Comparison of ENCODE assay signal across 29 cellular contexts in the genomic region with DNA sequence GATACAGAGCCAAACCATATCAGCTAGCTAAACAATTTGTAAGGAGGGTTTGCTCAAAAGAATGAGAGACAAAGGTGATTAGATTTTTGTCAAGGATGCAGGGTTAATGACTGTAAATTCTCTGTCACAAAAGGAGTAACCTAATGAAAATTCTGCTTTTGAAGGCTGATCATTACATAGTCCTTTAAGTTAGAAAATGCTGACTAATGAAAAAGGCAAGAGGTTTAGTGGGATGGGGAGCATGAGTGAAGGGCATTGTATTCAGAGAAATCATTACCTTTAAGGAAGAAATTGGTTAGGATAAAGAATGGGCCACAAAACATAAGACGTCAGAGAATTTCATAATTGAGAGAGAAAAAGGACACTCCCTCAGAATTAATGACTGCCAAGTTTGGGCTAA.
"Had no signal": no experiment of that assay in that cellular context is flagged by ENCODE, and none has a peak within 500 bp of the region (broad histone marks: within the 10 kb centered on the region; RNA-seq: fewer than 3 reads in every experiment).

No MANE protein-coding gene starts in this region.

- H3K4me3 Mint-ChIP-seq: immature natural killer cell, mesothelial cell of epicardium, naive B cell had no signal

- H3K9me3 ChIP-seq: colonic mucosa, esophagus squamous epithelium, gastrocnemius medialis, heart right ventricle, left lung, lower lobe of right lung, mucosa of descending colon had no signal

- H3K36me3 ChIP-seq: colonic mucosa, esophagus squamous epithelium, gastrocnemius medialis, heart right ventricle, left lung, lower lobe of right lung had no signal

- H3K4me3 ChIP-seq: colonic mucosa, dorsolateral prefrontal cortex, esophagus squamous epithelium, gastrocnemius medialis, heart right ventricle, left lung, lower lobe of right lung, mucosa of descending colon had no signal

- H3K27ac ChIP-seq: colonic mucosa, dorsolateral prefrontal cortex, epithelial cell of prostate, esophagus squamous epithelium, gastrocnemius medialis, heart right ventricle, left lung, lower lobe of right lung had no signal

- H3K4me1 Mint-ChIP-seq: immature natural killer cell, naive B cell had no signal

- H3K27me3 Mint-ChIP-seq: naive B cell had no signal

- FAIRE-seq: endometrium, kidney had no signal

- H3K36me3 Mint-ChIP-seq: immature natural killer cell, mesothelial cell of epicardium, naive B cell had no signal

- H3K27me3 ChIP-seq: colonic mucosa, esophagus squamous epithelium, gastrocnemius medialis, heart right ventricle, left lung had no signal

- DNase-seq: colonic mucosa; dermis blood vessel endothelial cell; dorsolateral prefrontal cortex; effector CD4-positive, alpha-beta T cell; effector memory CD4-positive, alpha-beta T cell; erythroblast; esophagus squamous epithelium; foreskin fibroblast; foreskin melanocyte; gastrocnemius medialis; glutamatergic neuron; head of caudate nucleus; heart right ventricle; hippocampal formation; immature natural killer cell; islet precursor cell; kidney; kidney glomerular epithelial cell; left cardiac atrium; left lung; left ventricle myocardium superior; lower lobe of right lung; mesenchymal stem cell; mucosa of descending colon; naive B cell had no signal

- ATAC-seq: esophagus mucosa, gastrocnemius medialis, heart right ventricle, left cardiac atrium, left lung, left ventricle myocardium superior, lower lobe of right lung, mucosa of descending colon had no signal

- H3K4me1 ChIP-seq: colonic mucosa, esophagus squamous epithelium, lower lobe of right lung had no signal

- H3K27ac Mint-ChIP-seq: immature natural killer cell, mesothelial cell of epicardium, naive B cell had no signal
